ENCODE assay signal across 12 cellular contexts in genomic region chr20:48636301-48636700, GRCh38.
A peak's percentile ranks its signal among the peaks of the same experiment; 100 is the strongest.
DNase-seq lines count a peak whose midpoint lies in the region; ATAC-seq and TF ChIP-seq lines count a peak whose summit lies in the region.
"Had no signal": no experiment of that assay in that cellular context is flagged by ENCODE, and none has a peak within 500 bp of the region (broad histone marks: within the 10 kb centered on the region; RNA-seq: fewer than 3 reads in every experiment).

No MANE protein-coding gene starts in this region.

- peak overlapping the region; percentile 19 for H3K27ac Mint-ChIP-seq in activated naive CD4-positive, alpha-beta T cell treated with anti-CD3 and anti-CD28 coated beads, Interleukin-2, amount 10 ng/mL, durations not matched to agents 7 days and 5 days
- no peak overlapping the region for H3K27ac Mint-ChIP-seq in activated naive CD4-positive, alpha-beta T cell treated with anti-CD3 and anti-CD28 coated beads, Interleukin-2, amount 50 U/mL, for 72 hours
- peak overlapping the region in 2 of 3 donors; percentile 46 to 88 for H3K27ac Mint-ChIP-seq in IgD-negative memory B cell
- peak overlapping the region; percentile 68 for H3K27ac Mint-ChIP-seq in stimulated activated naive B cell treated with anti-CD40 and anti-IgM and Interleukin-4, amounts not matched to agents 10 μg/mL and 1 μg/mL and 100 μg/mL, for 72 hours
- H3K27ac Mint-ChIP-seq: CD8-positive, alpha-beta T cell had no signal

- H3K4me1 Mint-ChIP-seq in activated naive CD4-positive, alpha-beta T cell treated with anti-CD3 and anti-CD28 coated beads, Interleukin-2, amount 10 ng/mL, durations not matched to agents 7 days and 5 days = peaks cover 9% of the 10 kb centered on the region
- H3K4me1 Mint-ChIP-seq in IgD-negative memory B cell = peaks cover 0 to 2% (median 0%) of the 10 kb centered on the region in 3 donors
- H3K4me1 Mint-ChIP-seq in stimulated activated naive B cell treated with anti-CD40 and anti-IgM and Interleukin-4, amounts not matched to agents 10 μg/mL and 1 μg/mL and 100 μg/mL, for 72 hours = peaks cover 7 to 9% of the 10 kb centered on the region in 2 donors

- H3K4me3 Mint-ChIP-seq in activated naive CD4-positive, alpha-beta T cell treated with anti-CD3 and anti-CD28 coated beads, Interleukin-2, amount 10 ng/mL, durations not matched to agents 7 days and 5 days = no peak overlapping the region
- H3K4me3 Mint-ChIP-seq in IgD-negative memory B cell = no peak overlapping the region
- no peak overlapping the region for H3K4me3 Mint-ChIP-seq in stimulated activated naive B cell treated with anti-CD40 and anti-IgM and Interleukin-4, amounts not matched to agents 10 μg/mL and 1 μg/mL and 100 μg/mL, for 72 hours
- H3K4me3 Mint-ChIP-seq: CD8-positive, alpha-beta T cell had no signal

- H3K27me3 ChIP-seq in upper lobe of right lung (no peaks in the 10 kb centered on the region), MG63 (no peaks in the 10 kb centered on the region)
- H3K27me3 ChIP-seq: BE2C had no signal

- CTCF ChIA-PET in activated naive CD4-positive, alpha-beta T cell treated with anti-CD3 and anti-CD28 coated beads, Interleukin-2, amount 10 ng/mL, durations not matched to agents 7 days and 5 days (lab: Charles Lee) = interaction anchor here (0.9 to 5.9 kb wide), 6 partner anchors 11 to 269 kb away, joined by 3 to 33 read pairs (median 4); no protein-coding TSS in a partner anchor

- DNase-seq in activated naive CD4-positive, alpha-beta T cell treated with anti-CD3 and anti-CD28 coated beads, Interleukin-2, amount 10 ng/mL, durations not matched to agents 7 days and 5 days = no peak
- DNase-seq in activated naive CD4-positive, alpha-beta T cell treated with anti-CD3 and anti-CD28 coated beads, Interleukin-2, amount 50 U/mL, for 72 hours (ENCODE audit: low spot score in 2 of 2) = no peak
- no peak for DNase-seq in stimulated activated naive B cell treated with anti-CD40 and anti-IgM and Interleukin-4, amounts not matched to agents 10 μg/mL and 1 μg/mL and 100 μg/mL, for 72 hours
- DNase-seq in upper lobe of right lung = no peak
- DNase-seq in MG63 = no peak
- no peak for DNase-seq in coronary artery (ENCODE audit: low spot score)
- DNase-seq: NCI-H1930 had no signal

- H3K27ac ChIP-seq in cingulate gyrus (ENCODE audit: low read depth, low read length) (peak overlapping the region; percentile 71), upper lobe of right lung (no peak overlapping the region), coronary artery (no peak overlapping the region)
- H3K27ac ChIP-seq: RWPE1 had no signal

- H3K36me3 Mint-ChIP-seq in activated naive CD4-positive, alpha-beta T cell treated with anti-CD3 and anti-CD28 coated beads, Interleukin-2, amount 10 ng/mL, durations not matched to agents 7 days and 5 days = peaks cover 49% of the 10 kb centered on the region
- H3K36me3 Mint-ChIP-seq in activated naive CD4-positive, alpha-beta T cell treated with anti-CD3 and anti-CD28 coated beads, Interleukin-2, amount 50 U/mL, for 72 hours = no peaks in the 10 kb centered on the region
- peaks cover 3% of the 10 kb centered on the region for H3K36me3 Mint-ChIP-seq in IgD-negative memory B cell
- peaks cover 41 to 59% of the 10 kb centered on the region in 2 donors for H3K36me3 Mint-ChIP-seq in stimulated activated naive B cell treated with anti-CD40 and anti-IgM and Interleukin-4, amounts not matched to agents 10 μg/mL and 1 μg/mL and 100 μg/mL, for 72 hours

- H3K36me3 ChIP-seq in upper lobe of right lung = peaks cover 37% of the 10 kb centered on the region
- peaks cover 6% of the 10 kb centered on the region; the same call in 1 of the 2 replicates for H3K36me3 ChIP-seq in MG63
- H3K36me3 ChIP-seq: BE2C had no signal

- H3K4me3 ChIP-seq in upper lobe of right lung (no peak overlapping the region), MG63 (no peak overlapping the region), coronary artery (no peak overlapping the region)

- no peaks in the 10 kb centered on the region for H3K9me3 Mint-ChIP-seq in activated naive CD4-positive, alpha-beta T cell treated with anti-CD3 and anti-CD28 coated beads, Interleukin-2, amount 10 ng/mL, durations not matched to agents 7 days and 5 days
- no peaks in the 10 kb centered on the region for H3K9me3 Mint-ChIP-seq in activated naive CD4-positive, alpha-beta T cell treated with anti-CD3 and anti-CD28 coated beads, Interleukin-2, amount 50 U/mL, for 72 hours
- no peaks in the 10 kb centered on the region for H3K9me3 Mint-ChIP-seq in IgD-negative memory B cell
- no peaks in the 10 kb centered on the region for H3K9me3 Mint-ChIP-seq in stimulated activated naive B cell treated with anti-CD40 and anti-IgM and Interleukin-4, amounts not matched to agents 10 μg/mL and 1 μg/mL and 100 μg/mL, for 72 hours
- H3K9me3 Mint-ChIP-seq: CD8-positive, alpha-beta T cell had no signal

- no peaks in the 10 kb centered on the region for H3K27me3 Mint-ChIP-seq in activated naive CD4-positive, alpha-beta T cell treated with anti-CD3 and anti-CD28 coated beads, Interleukin-2, amount 10 ng/mL, durations not matched to agents 7 days and 5 days
- no peaks in the 10 kb centered on the region for H3K27me3 Mint-ChIP-seq in IgD-negative memory B cell
- H3K27me3 Mint-ChIP-seq in stimulated activated naive B cell treated with anti-CD40 and anti-IgM and Interleukin-4, amounts not matched to agents 10 μg/mL and 1 μg/mL and 100 μg/mL, for 72 hours = no peaks in the 10 kb centered on the region

- TF ChIP-seq CTCF in upper lobe of right lung (IDR thresholded peaks at IDR 0.05) (no peak), coronary artery (IDR thresholded peaks at IDR 0.05) (no peak)

- intact Hi-C loops in upper lobe of right lung (cut with DNase I) = loop anchor here (10.0 kb wide), 1 partner anchor 852 kb away; the partner anchor contains the start of gene SULF2

- H3K4me1 ChIP-seq in upper lobe of right lung = no peaks in the 10 kb centered on the region

- H3K9me3 ChIP-seq in upper lobe of right lung (no peaks in the 10 kb centered on the region), MG63 (no peaks in the 10 kb centered on the region)
- H3K9me3 ChIP-seq: BE2C had no signal

- ATAC-seq in activated naive CD4-positive, alpha-beta T cell treated with anti-CD3 and anti-CD28 coated beads, Interleukin-2, amount 50 U/mL, for 72 hours = no peak
- ATAC-seq in stimulated activated naive B cell treated with anti-CD40 and anti-IgM and Interleukin-4, amounts not matched to agents 10 μg/mL and 1 μg/mL and 100 μg/mL, for 72 hours (replicated peaks) = no peak
- ATAC-seq in upper lobe of right lung = no peak

Comparison
In these comparisons a context has a peak if more than half of its experiments do, and no peak if none do; other contexts are left out.
1. H3K27ac Mint-ChIP-seq: peak in activated naive CD4-positive, alpha-beta T cell treated with anti-CD3 and anti-CD28 coated beads, Interleukin-2, amount 10 ng/mL, durations not matched to agents 7 days and 5 days (single experiment), IgD-negative memory B cell (2 of 3) and stimulated activated naive B cell treated with anti-CD40 and anti-IgM and Interleukin-4, amounts not matched to agents 10 μg/mL and 1 μg/mL and 100 μg/mL, for 72 hours (single experiment); none in activated naive CD4-positive, alpha-beta T cell treated with anti-CD3 and anti-CD28 coated beads, Interleukin-2, amount 50 U/mL, for 72 hours (0 of 2).